In genomic region chr3:47425959-47426358, GRCh38 we compare ENCODE assay signal across 1 cellular context.
TF ChIP-seq lines count a peak whose summit lies in the region.

No MANE protein-coding gene starts in this region.

TF ChIP-seq in HepG2, 621 proteins besides CTCF, POLR2A, EP300 and RAD21:
- TF ChIP-seq ZNF180 (CRISPR knock-in tag; IDR thresholded peaks at IDR 0.05; ENCODE audit: borderline replicate concordance, low read depth) (no peak), AGO2 (optimal IDR thresholded peaks at IDR 0.05; ENCODE audit: low read depth, low read length) (no peak), RFX5 (IDR thresholded peaks at IDR 0.05; ENCODE audit: low read depth, low read length) (no peak), SMAD9 (CRISPR knock-in tag; IDR thresholded peaks at IDR 0.05) (no peak), RXRB (CRISPR knock-in tag; IDR thresholded peaks at IDR 0.05; ENCODE audit: borderline replicate concordance) (no peak), GZF1 (CRISPR knock-in tag; IDR thresholded peaks at IDR 0.05) (no peak), ZNF414 (CRISPR knock-in tag; IDR thresholded peaks at IDR 0.05) (no peak)
